Comparison of ENCODE assay signal across 12 cellular contexts in the genomic region with DNA sequence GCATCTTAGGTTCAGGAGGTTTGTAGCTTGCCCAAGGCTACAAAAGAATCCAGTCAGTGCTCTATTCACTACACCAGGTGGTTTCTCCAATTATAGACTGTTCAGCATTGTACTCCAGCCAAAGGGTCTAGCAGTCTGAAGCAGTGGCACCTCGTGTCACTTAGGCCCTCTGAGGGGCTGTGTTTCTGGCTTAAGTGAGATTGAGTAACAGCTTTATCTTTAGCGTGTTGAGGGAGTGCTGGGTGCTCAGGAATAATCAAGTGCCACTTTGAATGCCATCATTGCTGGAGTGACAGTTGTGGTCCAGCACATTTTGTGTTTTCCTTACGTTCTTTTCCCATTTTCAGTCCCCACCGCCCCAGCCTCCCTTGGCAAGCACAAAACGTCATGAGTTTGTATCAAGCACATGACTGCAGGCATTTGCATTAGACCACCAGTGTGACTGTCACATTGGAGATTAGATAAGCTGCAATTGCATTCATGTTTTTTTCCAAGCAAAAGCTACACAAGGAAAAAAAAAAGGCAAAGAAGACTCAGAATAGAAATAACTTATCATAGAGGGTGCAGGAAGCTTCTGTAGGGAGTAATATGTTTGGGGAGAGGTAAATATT. TPM values are rescaled to one million over a fixed set of nuclear protein-coding genes. Genes with fewer than 3 reads are reported as not detected.
A peak's percentile ranks its signal among the peaks of the same experiment; 100 is the strongest.
DNase-seq lines count a peak whose midpoint lies in the region; ATAC-seq and TF ChIP-seq lines count a peak whose summit lies in the region.
"Had no signal": no experiment of that assay in that cellular context is flagged by ENCODE, and none has a peak within 500 bp of the region (broad histone marks: within the 10 kb centered on the region; RNA-seq: fewer than 3 reads in every experiment).

No MANE protein-coding gene starts in this region.

- H3K79me2 ChIP-seq in MM.1S (ENCODE audit: low read length), result peaks cover 40% of the 10 kb centered on the region

- intact Hi-C loops in CD4-positive, alpha-beta memory T cell (cut with micrococcal nuclease), result no loop called here
- intact Hi-C loops in mucosa of descending colon (cut with DNase I, micrococcal nuclease), result loop anchor here in 1 of 2 donors (10.0 kb wide), 1 partner anchor 53 kb away; no protein-coding TSS in a partner anchor

- peak; percentile 4 for TF ChIP-seq POLR2A in erythroblast (IDR thresholded peaks at IDR 0.05; ENCODE audit: low read length)

- no peak for DNase-seq in CD4-positive, alpha-beta memory T cell
- DNase-seq in MM.1S (no peak), erythroblast (lab: John Stamatoyannopoulos, UW) (peak; percentile 79 to 86), mucosa of descending colon (no peak), NCI-H1092 treated with DMSO at 0.1 percent for 48 hours (lab: John Stamatoyannopoulos, UW) (no peak), A172 (ENCODE audit: low spot score) (no peak), NCI-H1694 treated with DMSO at 0.1 percent for 48 hours (lab: John Stamatoyannopoulos, UW) (no peak), left lobe of liver (ENCODE audit: low spot score) (no peak)
- DNase-seq: BE2C, MV-4-11, SIG-M5 had no signal

- peak overlapping the region in 1 of 2 donors; percentile 2 for H3K4me3 ChIP-seq in CD4-positive, alpha-beta memory T cell (ENCODE audit: low read length in 2 of 2)
- no peak overlapping the region for H3K4me3 ChIP-seq in MM.1S (ENCODE audit: low read length)
- H3K4me3 ChIP-seq in mucosa of descending colon, result no peak overlapping the region
- H3K4me3 ChIP-seq: breast epithelium had no signal

- peak overlapping the region in 4 of 8 donors; percentile 65 to 86 (median 76) for H3K4me3 Mint-ChIP-seq in CD4-positive, alpha-beta memory T cell

- CTCF ChIA-PET in CD4-positive, alpha-beta memory T cell (lab: Charles Lee; ENCODE audit: partially characterized antibody), result interaction anchor here (1.2 to 1.9 kb wide), 2 partner anchors 8 to 24 kb away, joined by 3 to 6 read pairs; no protein-coding TSS in a partner anchor

- H3K36me3 Mint-ChIP-seq in CD4-positive, alpha-beta memory T cell, result peaks cover 16 to 25% of the 10 kb centered on the region in 2 donors

- H3K27ac ChIP-seq in CD4-positive, alpha-beta memory T cell (ENCODE audit: low read depth, low read length), result no peak overlapping the region
- peak overlapping the region; percentile 79 for H3K27ac ChIP-seq in MM.1S (ENCODE audit: low read length)

- no peaks in the 10 kb centered on the region for H3K9me3 ChIP-seq in CD4-positive, alpha-beta memory T cell (ENCODE audit: control insufficient read depth in 1 of 2, low read length in 2 of 2)
- H3K9me3 ChIP-seq in MM.1S (replicated peaks; ENCODE audit: insufficient read depth, low read length) (no peaks in the 10 kb centered on the region), mucosa of descending colon (no peaks in the 10 kb centered on the region)
- H3K9me3 ChIP-seq: BE2C, breast epithelium had no signal

- no peaks in the 10 kb centered on the region for H3K36me3 ChIP-seq in CD4-positive, alpha-beta memory T cell (ENCODE audit: insufficient read depth, low read length)
- H3K36me3 ChIP-seq in MM.1S (replicated peaks; ENCODE audit: insufficient read depth, low read length), result no peaks in the 10 kb centered on the region
- H3K36me3 ChIP-seq in mucosa of descending colon (ENCODE audit: low read depth), result no peaks in the 10 kb centered on the region
- H3K36me3 ChIP-seq: BE2C, breast epithelium had no signal

- H3K4me1 Mint-ChIP-seq in CD4-positive, alpha-beta memory T cell, result peaks cover 35 to 50% (median 40%) of the 10 kb centered on the region in 4 donors

- peaks cover 33% of the 10 kb centered on the region for H3F3A ChIP-seq in MM.1S (ENCODE audit: insufficient read depth, low read length)

- H3K27ac Mint-ChIP-seq in CD4-positive, alpha-beta memory T cell, result peak overlapping the region; percentile 33 to 91 (median 77)

- ATAC-seq in mucosa of descending colon (peak; percentile 7), left lobe of liver (no peak)

- peaks cover 36% of the 10 kb centered on the region for H3K4me1 ChIP-seq in CD4-positive, alpha-beta memory T cell (ENCODE audit: insufficient read depth, low read length)
- H3K4me1 ChIP-seq in MM.1S (ENCODE audit: low read length) (peaks cover 54% of the 10 kb centered on the region), mucosa of descending colon (ENCODE audit: low read depth) (peaks cover 54% of the 10 kb centered on the region)

- no peak overlapping the region for H2AFZ ChIP-seq in MM.1S (ENCODE audit: low read length)

- H3K27me3 Mint-ChIP-seq in CD4-positive, alpha-beta memory T cell, result no peaks in the 10 kb centered on the region

- no peaks in the 10 kb centered on the region for H3K27me3 ChIP-seq in CD4-positive, alpha-beta memory T cell (ENCODE audit: insufficient read depth, low read length)
- H3K27me3 ChIP-seq in MM.1S (replicated peaks; ENCODE audit: insufficient read depth, low read length), result no peaks in the 10 kb centered on the region
- H3K27me3 ChIP-seq: BE2C, breast epithelium had no signal

- no peaks in the 10 kb centered on the region for H4K20me1 ChIP-seq in MM.1S (ENCODE audit: insufficient read depth, low read length)

- H3K9me2 ChIP-seq in MM.1S (replicated peaks; ENCODE audit: insufficient read depth, low read length), result no peaks in the 10 kb centered on the region

- TF ChIP-seq CTCF in MM.1S (IDR thresholded peaks at IDR 0.05; ENCODE audit: low read length) (no peak), mucosa of descending colon (IDR thresholded peaks at IDR 0.05) (no peak)

- POLR2A ChIA-PET in CD4-positive, alpha-beta memory T cell (lab: Charles Lee; ENCODE audit: partially characterized antibody), result no interaction called here

- H3K9ac ChIP-seq in MM.1S (ENCODE audit: low read length), result no peak overlapping the region; the same call in 1 of the 2 replicates

- no peaks in the 10 kb centered on the region for H3K9me3 Mint-ChIP-seq in CD4-positive, alpha-beta memory T cell

- H3K4me2 ChIP-seq in MM.1S (ENCODE audit: low read depth, low read length), result peak overlapping the region; percentile 78

RNA-seq across cellular contexts. Expression of a gene that starts 58.8 kb away (rescaled TPM):
- total RNA-seq in CD4-positive, alpha-beta memory T cell, result 1 to 10 TPM; 8.1 to 9.4 TPM
- 1 to 10 TPM; 2.4 to 4.7 TPM for polyA plus RNA-seq in CD4-positive, alpha-beta memory T cell
- total RNA-seq in mucosa of descending colon, result 10 to 100 TPM; 61.8 to 94.1 (median 73.4) TPM
- total RNA-seq in A172 (2014; rRNA removed; shearing (Covaris generic)), result 8.0 and 10.8 TPM in 2 replicates
- total RNA-seq in left lobe of liver, result 60.8 TPM

Comparison
In these comparisons a context has a peak if more than half of its experiments do, and no peak if none do; other contexts are left out.
1. DNase-seq: peak in erythroblast (2 of 2); none in CD4-positive, alpha-beta memory T cell (0 of 5), MM.1S (single experiment), mucosa of descending colon (0 of 3), NCI-H1092 treated with DMSO at 0.1 percent for 48 hours (single experiment), A172 (single experiment), NCI-H1694 treated with DMSO at 0.1 percent for 48 hours (single experiment) and left lobe of liver (single experiment).